ENCODE assay signal across 9 cellular contexts in genomic region chr10:99775850-99776249, GRCh38. TPM values are rescaled to one million over a fixed set of nuclear protein-coding genes. Genes with fewer than 3 reads are reported as not detected.
DNase-seq lines count a peak whose midpoint lies in the region; ATAC-seq and TF ChIP-seq lines count a peak whose summit lies in the region.
"Had no signal": no experiment of that assay in that cellular context is flagged by ENCODE, and none has a peak within 500 bp of the region (broad histone marks: within the 10 kb centered on the region; RNA-seq: fewer than 3 reads in every experiment).

No MANE protein-coding gene starts in this region.

- no peak for TF ChIP-seq CTCF in Panc1 (IDR thresholded peaks at IDR 0.05)
- TF ChIP-seq CTCF in esophagus squamous epithelium (IDR thresholded peaks at IDR 0.05), result no peak

- no peak overlapping the region for H3K4me3 ChIP-seq in Panc1 (ENCODE audit: low read depth in 2 of 2, low read length in 2 of 2)
- no peak overlapping the region for H3K4me3 ChIP-seq in esophagus squamous epithelium

- in situ Hi-C loops in Panc1 (cut with HindIII; ENCODE audit: low pct_unique_long_range_greater_than_20kb, low sequenced_read_pairs), result no loop called here

- CTCF ChIA-PET in Panc1 (lab: Charles Lee), result no interaction called here

- POLR2A ChIA-PET in Panc1 (lab: Charles Lee), result no interaction called here

- ATAC-seq in Panc1, result peak; percentile 39; the same call in 1 of the 2 replicates
- ATAC-seq in GM18498 (IDR thresholded peaks at IDR 0.05; ENCODE audit: unreplicated experiment), result no peak

- H3K27ac ChIP-seq in Panc1 (ENCODE audit: low read length) (peak overlapping the region; percentile 97), esophagus squamous epithelium (peak overlapping the region; percentile 35 to 64 (median 42))

- no peak for TF ChIP-seq POLR2A in esophagus squamous epithelium (IDR thresholded peaks at IDR 0.05)

- H3K36me3 ChIP-seq in Panc1 (ENCODE audit: control insufficient read depth, insufficient read depth, low read length), result no peaks in the 10 kb centered on the region
- H3K36me3 ChIP-seq in esophagus squamous epithelium, result no peaks in the 10 kb centered on the region

- H3K9me3 ChIP-seq in Panc1 (ENCODE audit: control insufficient read depth, insufficient read depth, low read depth, low read length), result no peaks in the 10 kb centered on the region
- H3K9me3 ChIP-seq in esophagus squamous epithelium, result no peaks in the 10 kb centered on the region

- BruUV-seq in Panc1 (replicated peaks; lab: Mats Ljungman, UMichigan), result no TSS peak

- DNase-seq in DMS53 treated with DMSO at 0.1 percent for 48 hours (lab: John Stamatoyannopoulos, UW; ENCODE audit: unreplicated experiment) (peak; percentile 42), Panc1 (ENCODE audit: low read depth, low spot score) (peak; percentile 78), esophagus squamous epithelium (lab: John Stamatoyannopoulos, UW) (no peak), putamen (ENCODE audit: low spot score) (peak; percentile 26), NCI-H187 (lab: John Stamatoyannopoulos, UW) (no peak), cerebellar nuclear complex (lab: John Stamatoyannopoulos, UW) (no peak), hippocampal formation (lab: John Stamatoyannopoulos, UW) (no peak)
- DNase-seq: activated naive CD4-positive, alpha-beta T cell treated with anti-CD3 and anti-CD28 coated beads for 36 hours had no signal

- H3K4me1 ChIP-seq in Panc1 (ENCODE audit: control insufficient read depth, insufficient read depth, low read length) (peaks cover 49% of the 10 kb centered on the region), esophagus squamous epithelium (peaks cover 0 to 29% (median 22%) of the 10 kb centered on the region in 3 donors)

- H3K27me3 ChIP-seq in Panc1 (ENCODE audit: control insufficient read depth, insufficient read depth, low read length), result no peaks in the 10 kb centered on the region
- H3K27me3 ChIP-seq in esophagus squamous epithelium, result no peaks in the 10 kb centered on the region

- intact Hi-C loops in Panc1 (cut with micrococcal nuclease; ENCODE audit: unreplicated experiment) (no loop called here), esophagus squamous epithelium (cut with DNase I) (no loop called here)

RNA-seq across cellular contexts. Expression of gene ABCC2, which starts 6.6 kb away (rescaled TPM):
- 6.5 TPM for total RNA-seq in Panc1 (2021; ENCODE audit: unreplicated experiment)
- polyA plus RNA-seq in Panc1 (2012; ENCODE audit: insufficient read length), result 1.1 TPM
- total RNA-seq in esophagus squamous epithelium, result 1 to 10 TPM in 2 of 4 donors, under 1 TPM in 2; 0.61 to 2.2 (median 1.1) TPM

RNA-seq across cellular contexts. Expression of gene CUTC, which starts 43.8 kb away (rescaled TPM):
- total RNA-seq in Panc1 (2021; ENCODE audit: unreplicated experiment) (37.0 TPM), esophagus squamous epithelium (10 to 100 TPM in 3 of 4 donors, 1 to 10 TPM in 1; 6.7 to 29.0 (median 18.9) TPM)
- polyA plus RNA-seq in Panc1 (2012; ENCODE audit: insufficient read length), result 32.5 TPM

RNA-seq across cellular contexts. Expression of gene COX15, which starts 43.9 kb away (rescaled TPM):
- 62.9 TPM for total RNA-seq in Panc1 (2021; ENCODE audit: unreplicated experiment)
- 34.9 TPM for polyA plus RNA-seq in Panc1 (2012; ENCODE audit: insufficient read length)
- 10 to 100 TPM; 17.2 to 38.4 (median 18.1) TPM for total RNA-seq in esophagus squamous epithelium

Comparison
In these comparisons a context has a peak if more than half of its experiments do, and no peak if none do; other contexts are left out.
1. DNase-seq: peak in DMS53 treated with DMSO at 0.1 percent for 48 hours (single experiment), Panc1 (single experiment) and putamen (single experiment); none in esophagus squamous epithelium (single experiment), NCI-H187 (0 of 2), cerebellar nuclear complex (0 of 2) and hippocampal formation (0 of 2).